Comparison of ENCODE assay signal across 2 cellular contexts in genomic region chr17:68108313-68109000, GRCh38.
TF ChIP-seq lines count a peak whose summit lies in the region.

No MANE protein-coding gene starts in this region.

TF ChIP-seq in A549, 52 proteins besides CTCF, POLR2A, EP300 and RAD21 (continued from another document):
- TF ChIP-seq KDM1A (IDR thresholded peaks at IDR 0.05; ENCODE audit: low read depth) = peak; percentile 94
- TF ChIP-seq JUN (IDR thresholded peaks at IDR 0.05) = no peak
- TF ChIP-seq TP53 (CRISPR knock-in tag; IDR thresholded peaks at IDR 0.05) = no peak
- TF ChIP-seq NPAS2 (CRISPR knock-in tag; IDR thresholded peaks at IDR 0.05; ENCODE audit: borderline replicate concordance) = no peak
- no peak for TF ChIP-seq RCOR1 (IDR thresholded peaks at IDR 0.05; ENCODE audit: low read depth, low read length)
- TF ChIP-seq, protein P1, sequence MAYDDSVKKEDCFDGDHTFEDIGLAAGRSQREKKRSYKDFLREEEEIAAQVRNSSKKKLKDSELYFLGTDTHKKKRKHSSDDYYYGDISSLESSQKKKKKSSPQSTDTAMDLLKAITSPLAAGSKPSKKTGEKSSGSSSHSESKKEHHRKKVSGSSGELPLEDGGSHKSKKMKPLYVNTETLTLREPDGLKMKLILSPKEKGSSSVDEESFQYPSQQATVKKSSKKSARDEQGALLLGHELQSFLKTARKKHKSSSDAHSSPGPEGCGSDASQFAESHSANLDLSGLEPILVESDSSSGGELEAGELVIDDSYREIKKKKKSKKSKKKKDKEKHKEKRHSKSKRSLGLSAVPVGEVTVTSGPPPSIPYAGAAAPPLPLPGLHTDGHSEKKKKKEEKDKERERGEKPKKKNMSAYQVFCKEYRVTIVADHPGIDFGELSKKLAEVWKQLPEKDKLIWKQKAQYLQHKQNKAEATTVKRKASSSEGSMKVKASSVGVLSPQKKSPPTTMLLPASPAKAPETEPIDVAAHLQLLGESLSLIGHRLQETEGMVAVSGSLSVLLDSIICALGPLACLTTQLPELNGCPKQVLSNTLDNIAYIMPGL (CRISPR knock-in tag; IDR thresholded peaks at IDR 0.05; ENCODE audit: borderline replicate concordance) = no peak
- no peak for TF ChIP-seq BCL3 (IDR thresholded peaks at IDR 0.05)
- no peak for TF ChIP-seq ATOH8 (CRISPR knock-in tag; IDR thresholded peaks at IDR 0.05; ENCODE audit: low read depth)
- no peak for TF ChIP-seq ZNF302 (CRISPR knock-in tag; IDR thresholded peaks at IDR 0.05)
- TF ChIP-seq RARB (CRISPR knock-in tag; IDR thresholded peaks at IDR 0.05) = no peak
TF ChIP-seq in A549: peak in this region for 4.

TF ChIP-seq in HEK293, 187 proteins besides CTCF, POLR2A, EP300 and RAD21 (continued from another document):
- no peak for TF ChIP-seq HIC1 (tag by site-specific recombination; IDR thresholded peaks at IDR 0.05)
- TF ChIP-seq, protein P2, sequence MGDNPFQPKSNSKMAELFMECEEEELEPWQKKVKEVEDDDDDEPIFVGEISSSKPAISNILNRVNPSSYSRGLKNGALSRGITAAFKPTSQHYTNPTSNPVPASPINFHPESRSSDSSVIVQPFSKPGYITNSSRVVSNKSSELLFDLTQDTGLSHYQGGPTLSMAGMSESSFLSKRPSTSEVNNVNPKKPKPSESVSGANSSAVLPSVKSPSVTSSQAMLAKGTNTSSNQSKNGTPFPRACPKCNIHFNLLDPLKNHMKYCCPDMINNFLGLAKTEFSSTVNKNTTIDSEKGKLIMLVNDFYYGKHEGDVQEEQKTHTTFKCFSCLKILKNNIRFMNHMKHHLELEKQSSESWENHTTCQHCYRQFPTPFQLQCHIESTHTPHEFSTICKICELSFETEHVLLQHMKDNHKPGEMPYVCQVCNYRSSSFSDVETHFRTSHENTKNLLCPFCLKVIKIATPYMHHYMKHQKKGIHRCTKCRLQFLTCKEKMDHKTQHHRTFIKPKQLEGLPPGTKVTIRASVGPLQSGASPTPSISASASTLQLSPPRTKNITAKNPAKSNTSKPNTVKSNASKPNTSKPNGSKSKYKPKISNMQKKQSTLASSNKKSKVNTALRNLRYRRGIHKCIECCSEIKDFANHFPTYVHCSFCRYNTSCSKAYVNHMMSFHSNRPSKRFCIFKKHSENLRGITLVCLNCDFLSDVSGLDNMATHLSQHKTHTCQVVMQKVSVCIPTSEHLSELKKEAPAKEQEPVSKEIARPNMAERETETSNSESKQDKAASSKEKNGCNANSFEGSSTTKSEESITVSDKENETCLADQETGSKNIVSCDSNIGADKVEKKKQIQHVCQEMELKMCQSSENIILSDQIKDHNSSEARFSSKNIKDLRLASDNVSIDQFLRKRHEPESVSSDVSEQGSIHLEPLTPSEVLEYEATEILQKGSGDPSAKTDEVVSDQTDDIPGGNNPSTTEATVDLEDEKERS (tag by site-specific recombination; IDR thresholded peaks at IDR 0.05) = peak; percentile 69; the same call in 1 of the 2 replicates
- TF ChIP-seq, protein P3, sequence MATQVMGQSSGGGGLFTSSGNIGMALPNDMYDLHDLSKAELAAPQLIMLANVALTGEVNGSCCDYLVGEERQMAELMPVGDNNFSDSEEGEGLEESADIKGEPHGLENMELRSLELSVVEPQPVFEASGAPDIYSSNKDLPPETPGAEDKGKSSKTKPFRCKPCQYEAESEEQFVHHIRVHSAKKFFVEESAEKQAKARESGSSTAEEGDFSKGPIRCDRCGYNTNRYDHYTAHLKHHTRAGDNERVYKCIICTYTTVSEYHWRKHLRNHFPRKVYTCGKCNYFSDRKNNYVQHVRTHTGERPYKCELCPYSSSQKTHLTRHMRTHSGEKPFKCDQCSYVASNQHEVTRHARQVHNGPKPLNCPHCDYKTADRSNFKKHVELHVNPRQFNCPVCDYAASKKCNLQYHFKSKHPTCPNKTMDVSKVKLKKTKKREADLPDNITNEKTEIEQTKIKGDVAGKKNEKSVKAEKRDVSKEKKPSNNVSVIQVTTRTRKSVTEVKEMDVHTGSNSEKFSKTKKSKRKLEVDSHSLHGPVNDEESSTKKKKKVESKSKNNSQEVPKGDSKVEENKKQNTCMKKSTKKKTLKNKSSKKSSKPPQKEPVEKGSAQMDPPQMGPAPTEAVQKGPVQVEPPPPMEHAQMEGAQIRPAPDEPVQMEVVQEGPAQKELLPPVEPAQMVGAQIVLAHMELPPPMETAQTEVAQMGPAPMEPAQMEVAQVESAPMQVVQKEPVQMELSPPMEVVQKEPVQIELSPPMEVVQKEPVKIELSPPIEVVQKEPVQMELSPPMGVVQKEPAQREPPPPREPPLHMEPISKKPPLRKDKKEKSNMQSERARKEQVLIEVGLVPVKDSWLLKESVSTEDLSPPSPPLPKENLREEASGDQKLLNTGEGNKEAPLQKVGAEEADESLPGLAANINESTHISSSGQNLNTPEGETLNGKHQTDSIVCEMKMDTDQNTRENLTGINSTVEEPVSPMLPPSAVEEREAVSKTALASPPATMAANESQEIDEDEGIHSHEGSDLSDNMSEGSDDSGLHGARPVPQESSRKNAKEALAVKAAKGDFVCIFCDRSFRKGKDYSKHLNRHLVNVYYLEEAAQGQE (tag by site-specific recombination; IDR thresholded peaks at IDR 0.05) = no peak
- TF ChIP-seq, protein P4, sequence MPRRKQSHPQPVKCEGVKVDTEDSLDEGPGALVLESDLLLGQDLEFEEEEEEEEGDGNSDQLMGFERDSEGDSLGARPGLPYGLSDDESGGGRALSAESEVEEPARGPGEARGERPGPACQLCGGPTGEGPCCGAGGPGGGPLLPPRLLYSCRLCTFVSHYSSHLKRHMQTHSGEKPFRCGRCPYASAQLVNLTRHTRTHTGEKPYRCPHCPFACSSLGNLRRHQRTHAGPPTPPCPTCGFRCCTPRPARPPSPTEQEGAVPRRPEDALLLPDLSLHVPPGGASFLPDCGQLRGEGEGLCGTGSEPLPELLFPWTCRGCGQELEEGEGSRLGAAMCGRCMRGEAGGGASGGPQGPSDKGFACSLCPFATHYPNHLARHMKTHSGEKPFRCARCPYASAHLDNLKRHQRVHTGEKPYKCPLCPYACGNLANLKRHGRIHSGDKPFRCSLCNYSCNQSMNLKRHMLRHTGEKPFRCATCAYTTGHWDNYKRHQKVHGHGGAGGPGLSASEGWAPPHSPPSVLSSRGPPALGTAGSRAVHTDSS (tag by site-specific recombination; IDR thresholded peaks at IDR 0.05) = no peak
TF ChIP-seq in HEK293: peak in this region for 2.
